8 cellular contexts compared by ENCODE assay signal in the genomic region with DNA sequence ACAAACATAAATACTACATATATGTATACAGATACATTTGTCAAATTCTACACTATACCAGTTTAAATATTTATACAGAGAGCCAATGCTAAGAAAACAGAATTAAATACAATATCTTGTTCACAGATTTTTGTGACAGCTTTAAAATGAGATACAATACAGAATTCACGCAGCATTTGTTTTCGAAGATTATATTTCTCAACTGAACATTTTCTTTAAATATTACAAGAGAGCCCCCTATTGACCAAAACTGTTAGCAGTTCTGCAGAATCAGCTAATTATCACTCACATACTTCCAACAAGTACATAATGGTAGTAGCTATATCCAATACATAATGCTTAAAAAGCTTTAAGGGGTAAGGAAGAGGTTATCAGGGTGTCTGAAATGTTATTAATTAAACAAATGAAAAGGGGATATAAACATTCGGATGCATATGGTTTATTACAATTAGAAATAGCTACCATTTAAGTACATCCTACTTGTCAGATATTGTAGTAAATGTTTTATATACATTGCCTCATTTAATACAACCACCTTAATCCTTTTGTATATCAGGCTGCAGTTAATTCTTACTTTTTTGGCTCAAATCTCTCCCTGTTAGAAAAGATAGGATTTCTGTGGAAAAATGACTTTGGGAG. TPM values are rescaled to one million over a fixed set of nuclear protein-coding genes. Genes with fewer than 3 reads are reported as not detected.
DNase-seq lines count a peak whose midpoint lies in the region; ATAC-seq and TF ChIP-seq lines count a peak whose summit lies in the region.

No MANE protein-coding gene starts in this region.

- ATAC-seq in lower lobe of right lung (no peak), GM19023 (IDR thresholded peaks at IDR 0.05; ENCODE audit: unreplicated experiment) (no peak)

- intact Hi-C loops in lower lobe of right lung (cut with DNase I): no loop called here

- DNase-seq in SKM-1 treated with dmso at 0.1 percent for 144 hours (lab: John Stamatoyannopoulos, UW; ENCODE audit: unreplicated experiment) (peak; percentile 3), SKM-1 (lab: John Stamatoyannopoulos, UW; ENCODE audit: unreplicated experiment) (no peak), NCI-H146 treated with DMSO at 0.1 percent for 48 hours (lab: John Stamatoyannopoulos, UW; ENCODE audit: unreplicated experiment) (peak; percentile 50), astrocyte of the hippocampus (ENCODE audit: low read depth, low spot score) (peak; percentile 33), lower lobe of right lung (no peak), T1000 (lab: John Stamatoyannopoulos, UW) (no peak), GM19238 (ENCODE audit: insufficient read length, low spot score) (no peak)

- H3K9me3 ChIP-seq in lower lobe of right lung: no peaks in the 10 kb centered on the region

- no peaks in the 10 kb centered on the region for H3K4me1 ChIP-seq in lower lobe of right lung

- peak; percentile 53 for TF ChIP-seq CTCF in lower lobe of right lung (IDR thresholded peaks at IDR 0.05)

- no peak overlapping the region for H3K27ac ChIP-seq in lower lobe of right lung

- H3K27me3 ChIP-seq in lower lobe of right lung (ENCODE audit: low read depth): no peaks in the 10 kb centered on the region

- H3K4me3 ChIP-seq in lower lobe of right lung: no peak overlapping the region

- peaks cover 4% of the 10 kb centered on the region for H3K36me3 ChIP-seq in lower lobe of right lung

RNA-seq across cellular contexts. Expression of a gene that starts 31.7 kb away (rescaled TPM):
- total RNA-seq in lower lobe of right lung: 19.7 TPM

Comparison
In these comparisons a context has a peak if more than half of its experiments do, and no peak if none do; other contexts are left out.
1. DNase-seq: peak in SKM-1 treated with dmso at 0.1 percent for 144 hours (single experiment), NCI-H146 treated with DMSO at 0.1 percent for 48 hours (single experiment) and astrocyte of the hippocampus (single experiment); none in SKM-1 (single experiment), lower lobe of right lung (single experiment), T1000 (single experiment) and GM19238 (single experiment).